ENCODE assay signal across 2 cellular contexts in the genomic region with DNA sequence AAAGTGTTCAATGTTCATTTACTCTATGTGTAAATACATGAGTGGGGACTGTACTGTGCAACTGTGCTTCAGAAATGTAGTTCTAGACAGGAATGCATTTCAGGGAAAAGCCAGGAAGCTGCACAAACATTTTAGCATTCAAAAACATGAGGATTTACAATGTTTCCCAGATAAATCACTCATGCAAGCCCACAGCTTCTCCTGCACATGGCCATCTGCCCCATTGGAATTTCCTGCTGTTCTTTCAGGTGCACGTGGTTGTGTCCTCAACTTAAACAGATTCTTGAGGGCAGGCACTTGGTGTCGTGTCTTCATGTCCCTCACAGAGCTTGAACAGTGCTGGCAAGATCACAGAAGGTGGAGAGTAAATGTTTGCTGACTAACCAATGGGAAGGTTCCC.
TF ChIP-seq lines count a peak whose summit lies in the region.

No MANE protein-coding gene starts in this region.

TF ChIP-seq in SK-N-SH, 30 proteins besides CTCF, POLR2A, EP300 and RAD21 (continued from another document):
- TF ChIP-seq, protein P1, sequence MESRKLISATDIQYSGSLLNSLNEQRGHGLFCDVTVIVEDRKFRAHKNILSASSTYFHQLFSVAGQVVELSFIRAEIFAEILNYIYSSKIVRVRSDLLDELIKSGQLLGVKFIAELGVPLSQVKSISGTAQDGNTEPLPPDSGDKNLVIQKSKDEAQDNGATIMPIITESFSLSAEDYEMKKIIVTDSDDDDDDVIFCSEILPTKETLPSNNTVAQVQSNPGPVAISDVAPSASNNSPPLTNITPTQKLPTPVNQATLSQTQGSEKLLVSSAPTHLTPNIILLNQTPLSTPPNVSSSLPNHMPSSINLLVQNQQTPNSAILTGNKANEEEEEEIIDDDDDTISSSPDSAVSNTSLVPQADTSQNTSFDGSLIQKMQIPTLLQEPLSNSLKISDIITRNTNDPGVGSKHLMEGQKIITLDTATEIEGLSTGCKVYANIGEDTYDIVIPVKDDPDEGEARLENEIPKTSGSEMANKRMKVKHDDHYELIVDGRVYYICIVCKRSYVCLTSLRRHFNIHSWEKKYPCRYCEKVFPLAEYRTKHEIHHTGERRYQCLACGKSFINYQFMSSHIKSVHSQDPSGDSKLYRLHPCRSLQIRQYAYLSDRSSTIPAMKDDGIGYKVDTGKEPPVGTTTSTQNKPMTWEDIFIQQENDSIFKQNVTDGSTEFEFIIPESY (IDR thresholded peaks at IDR 0.05; ENCODE audit: borderline replicate concordance, low read depth), result no peak
- TF ChIP-seq SMC3 (IDR thresholded peaks at IDR 0.05; ENCODE audit: low read depth, low read length) (no peak), REST (IDR thresholded peaks at IDR 0.05; ENCODE audit: low read depth, low read length) (no peak), NRF1 (IDR thresholded peaks at IDR 0.05; ENCODE audit: low read depth, low read length) (no peak)

TF ChIP-seq in SK-N-SH treated with all-trans-retinoic acid at 6 μM for 48 hours, 23 proteins besides CTCF, POLR2A, EP300 and RAD21 (continued from another document):
- TF ChIP-seq TSHZ2 (CRISPR knock-in tag; IDR thresholded peaks at IDR 0.05), result no peak
- TF ChIP-seq, protein P2, sequence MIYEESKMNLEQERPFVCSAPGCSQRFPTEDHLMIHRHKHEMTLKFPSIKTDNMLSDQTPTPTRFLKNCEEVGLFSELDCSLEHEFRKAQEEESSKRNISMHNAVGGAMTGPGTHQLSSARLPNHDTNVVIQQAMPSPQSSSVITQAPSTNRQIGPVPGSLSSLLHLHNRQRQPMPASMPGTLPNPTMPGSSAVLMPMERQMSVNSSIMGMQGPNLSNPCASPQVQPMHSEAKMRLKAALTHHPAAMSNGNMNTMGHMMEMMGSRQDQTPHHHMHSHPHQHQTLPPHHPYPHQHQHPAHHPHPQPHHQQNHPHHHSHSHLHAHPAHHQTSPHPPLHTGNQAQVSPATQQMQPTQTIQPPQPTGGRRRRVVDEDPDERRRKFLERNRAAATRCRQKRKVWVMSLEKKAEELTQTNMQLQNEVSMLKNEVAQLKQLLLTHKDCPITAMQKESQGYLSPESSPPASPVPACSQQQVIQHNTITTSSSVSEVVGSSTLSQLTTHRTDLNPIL (CRISPR knock-in tag; IDR thresholded peaks at IDR 0.05; ENCODE audit: low read depth), result no peak
- TF ChIP-seq ZFP30 (CRISPR knock-in tag; IDR thresholded peaks at IDR 0.05), result no peak
- TF ChIP-seq ARNTL (CRISPR knock-in tag; IDR thresholded peaks at IDR 0.05; ENCODE audit: borderline replicate concordance, low read depth), result no peak
- TF ChIP-seq ISL1 (CRISPR knock-in tag; IDR thresholded peaks at IDR 0.05), result no peak
- TF ChIP-seq TCF4 (CRISPR knock-in tag; IDR thresholded peaks at IDR 0.05; ENCODE audit: borderline replicate concordance), result no peak
- no peak for TF ChIP-seq POU6F1 (CRISPR knock-in tag; IDR thresholded peaks at IDR 0.05; ENCODE audit: borderline replicate concordance, low read depth)
